In genomic region chr3:183555541-183556081, GRCh38 we compare ENCODE assay signal across 8 cellular contexts. TPM values are rescaled to one million over a fixed set of nuclear protein-coding genes. Genes with fewer than 3 reads are reported as not detected.
DNase-seq lines count a peak whose midpoint lies in the region; ATAC-seq and TF ChIP-seq lines count a peak whose summit lies in the region.

KLHL6 (minus strand) TSS chr3:183555706; CDS start chr3:183555653, 53 bp downstream.

- no peaks in the 10 kb centered on the region for H3K9me3 ChIP-seq in Peyer's patch

- in situ Hi-C loops in GM13976 (cut with MboI; ENCODE audit: low sequenced_read_pairs, unreplicated experiment) = no loop called here

- no peaks in the 10 kb centered on the region for H3K9me3 Mint-ChIP-seq in memory B cell

- DNase-seq in GM13976 (ENCODE audit: low spot score) = peak; percentile 83
- peak in 2 of 3 donors; percentile 88 to 91 for DNase-seq in Peyer's patch
- DNase-seq in activated effector memory CD4-positive, alpha-beta T cell treated with anti-CD3 and anti-CD28 coated beads, Interleukin-2, amount 50 U/mL, for 16 hours = peak; percentile 90
- DNase-seq in memory B cell (ENCODE audit: low spot score in 2 of 2) = peak; percentile 64 to 65
- DNase-seq in stimulated activated naive CD4-positive, alpha-beta T cell treated with Interleukin-2 at 50 U/mL for 16 hours (lab: John Stamatoyannopoulos, UW) = peak; percentile 76
- DNase-seq in kidney glomerular epithelial cell (lab: John Stamatoyannopoulos, UW) = no peak
- no peak for DNase-seq in posterior cingulate gyrus

- no peaks in the 10 kb centered on the region for H3K27me3 ChIP-seq in Peyer's patch

- H3K4me1 ChIP-seq in Peyer's patch = peaks cover 0 to 22% (median 0%) of the 10 kb centered on the region in 4 donors

- peaks cover 39% of the 10 kb centered on the region for H3K4me1 Mint-ChIP-seq in memory B cell

- peak within 1 kb of the TSS; percentile 55 to 89 (median 78) for H3K27ac ChIP-seq in Peyer's patch

- no peaks in the 10 kb centered on the region for H3K27me3 Mint-ChIP-seq in memory B cell

- peak within 1 kb of the TSS; percentile 100 for H3K4me3 Mint-ChIP-seq in memory B cell

- ATAC-seq in HG02763 (IDR thresholded peaks at IDR 0.05; ENCODE audit: unreplicated experiment) = peak; percentile 87
- ATAC-seq in memory B cell (ENCODE audit: low read depth) = peak; percentile 88

- peak; percentile 8 to 43 for TF ChIP-seq POLR2A in Peyer's patch (IDR thresholded peaks at IDR 0.05)

- peak within 1 kb of the TSS; percentile 39 to 50 (median 42) for H3K4me3 ChIP-seq in Peyer's patch

- H3K36me3 ChIP-seq in Peyer's patch = no peaks in the 10 kb centered on the region

- peaks cover 14% of the 10 kb centered on the region for H3K36me3 Mint-ChIP-seq in memory B cell

- intact Hi-C loops in posterior cingulate gyrus (cut with DNase I) = no loop called here

- no peak for TF ChIP-seq CTCF in GM13976 (IDR thresholded peaks at IDR 0.05; ENCODE audit: borderline replicate concordance, control extremely low read depth, extremely low read depth, insufficient read depth, missing control alignments)
- no peak for TF ChIP-seq CTCF in Peyer's patch (IDR thresholded peaks at IDR 0.05)

- peak within 1 kb of the TSS; percentile 97 for H3K27ac Mint-ChIP-seq in memory B cell

RNA-seq across cellular contexts. Expression of gene KLHL6, which starts in this region (rescaled TPM):
- total RNA-seq in Peyer's patch = 10 to 100 TPM in 1 of 4 donors, 1 to 10 TPM in 3; 1.6 to 53.6 (median 4.9) TPM

Comparison
In these comparisons a context has a peak if more than half of its experiments do, and no peak if none do; other contexts are left out.
1. DNase-seq: peak in GM13976 (single experiment), Peyer's patch (2 of 3), activated effector memory CD4-positive, alpha-beta T cell treated with anti-CD3 and anti-CD28 coated beads, Interleukin-2, amount 50 U/mL, for 16 hours (single experiment), memory B cell (2 of 2) and stimulated activated naive CD4-positive, alpha-beta T cell treated with Interleukin-2 at 50 U/mL for 16 hours (single experiment); none in kidney glomerular epithelial cell (single experiment) and posterior cingulate gyrus (0 of 10).